In genomic region chr11:117193130-117194020, GRCh38 we compare ENCODE assay signal across 30 cellular contexts. TPM values are rescaled to one million over a fixed set of nuclear protein-coding genes. Genes with fewer than 3 reads are reported as not detected.
A peak's percentile ranks its signal among the peaks of the same experiment; 100 is the strongest.
DNase-seq lines count a peak whose midpoint lies in the region; ATAC-seq lines count a peak whose summit lies in the region.
"Had no signal": no experiment of that assay in that cellular context is flagged by ENCODE, and none has a peak within 500 bp of the region (broad histone marks: within the 10 kb centered on the region; RNA-seq: fewer than 3 reads in every experiment).

No MANE protein-coding gene starts in this region.

- intact Hi-C loops in aorta (cut with DNase I): no loop called here

- no peaks in the 10 kb centered on the region for H3K9me3 Mint-ChIP-seq in stimulated activated naive CD8-positive, alpha-beta T cell treated with anti-CD3 and anti-CD28 coated beads, Interleukin-15, amount 100 ng/mL, for 72 hours
- H3K9me3 Mint-ChIP-seq in T-cell (no peaks in the 10 kb centered on the region), memory B cell (no peaks in the 10 kb centered on the region)
- H3K9me3 Mint-ChIP-seq: CD4-positive, CD25-positive, alpha-beta regulatory T cell; endodermal cell; neural progenitor cell had no signal

- ATAC-seq in stimulated activated naive CD8-positive, alpha-beta T cell treated with anti-CD3 and anti-CD28 coated beads, Interleukin-15, amount 100 ng/mL, for 72 hours: no peak
- ATAC-seq in stimulated activated naive CD8-positive, alpha-beta T cell treated with anti-CD3 and anti-CD28 coated beads, Interleukin-15, Interleukin-2, amounts not matched to agents 100 U/mL and 50 U/mL, for 24 hours: no peak
- ATAC-seq in T-cell (replicated peaks in 1 of 4) (no peak), memory B cell (ENCODE audit: low read depth) (no peak), aorta (ENCODE audit: low FRiP score) (no peak)
- ATAC-seq: foreskin keratinocyte, heart left ventricle, sciatic nerve had no signal

- H3K36me3 ChIP-seq in aorta (ENCODE audit: control insufficient read depth in 1 of 2, insufficient read depth in 2 of 2, low read length in 1 of 2): peaks cover 0 to 2% of the 10 kb centered on the region in 2 donors
- H3K36me3 ChIP-seq: neural progenitor cell, SJSA1, uterus had no signal

- POLR2A ChIA-PET in T-cell (lab: Charles Lee): no interaction called here

- peak overlapping the region; percentile 52 to 85 for H3K27ac Mint-ChIP-seq in stimulated activated naive CD8-positive, alpha-beta T cell treated with anti-CD3 and anti-CD28 coated beads, Interleukin-15, amount 100 ng/mL, for 72 hours
- H3K27ac Mint-ChIP-seq in T-cell (peak overlapping the region; percentile 8 to 52), memory B cell (peak overlapping the region; percentile 87)
- H3K27ac Mint-ChIP-seq: endodermal cell had no signal

- H3K4me1 Mint-ChIP-seq in stimulated activated naive CD8-positive, alpha-beta T cell treated with anti-CD3 and anti-CD28 coated beads, Interleukin-15, amount 100 ng/mL, for 72 hours: peaks cover 14% of the 10 kb centered on the region
- H3K4me1 Mint-ChIP-seq in T-cell (peaks cover 0 to 11% (median 6%) of the 10 kb centered on the region in 3 donors), memory B cell (peaks cover 32% of the 10 kb centered on the region)

- no peak for DNase-seq in stimulated activated naive CD8-positive, alpha-beta T cell treated with anti-CD3 and anti-CD28 coated beads, Interleukin-15, amount 100 ng/mL, for 72 hours
- DNase-seq in stimulated activated naive CD8-positive, alpha-beta T cell treated with anti-CD3 and anti-CD28 coated beads, Interleukin-15, Interleukin-2, amounts not matched to agents 100 U/mL and 50 U/mL, for 24 hours: no peak
- no peak for DNase-seq in T-cell
- no peak for DNase-seq in memory B cell (ENCODE audit: low spot score in 2 of 2)
- DNase-seq in aorta: peak; percentile 47 to 65
- DNase-seq in nucleus accumbens (lab: John Stamatoyannopoulos, UW): no peak
- no peak for DNase-seq in COR-L47 (lab: John Stamatoyannopoulos, UW)
- no peak for DNase-seq in NCI-H69 (lab: John Stamatoyannopoulos, UW)
- DNase-seq: activated CD4-positive, alpha-beta T cell treated with anti-CD3 and anti-CD28 coated beads for 1 hour; activated gamma-delta T cell treated with Interleukin-2 at 50 U/mL for 16 hours; activated T-cell treated with anti-CD3 and anti-CD28 coated beads for 4 hours; CD4-positive, CD25-positive, alpha-beta regulatory T cell; cortex of kidney; DMS 273 treated with DMSO at 0.1 percent for 48 hours; endodermal cell; foreskin keratinocyte; GM23248; kidney glomerular epithelial cell; mammary epithelial cell; NCI-H2029; stimulated activated CD4-positive, alpha-beta T cell treated with anti-CD3 and anti-CD28 coated beads, Interleukin-4, amount 100 ng/mL, for 24 hours; stimulated activated naive CD4-positive, alpha-beta T cell; testis had no signal

- no peaks in the 10 kb centered on the region for H3K9me3 ChIP-seq in aorta (ENCODE audit: control insufficient read depth, low read length)
- H3K9me3 ChIP-seq: esophagus muscularis mucosa, heart left ventricle, prostate gland, SJSA1, testis, uterus had no signal

- H3K4me3 Mint-ChIP-seq in stimulated activated naive CD8-positive, alpha-beta T cell treated with anti-CD3 and anti-CD28 coated beads, Interleukin-15, amount 100 ng/mL, for 72 hours: no peak overlapping the region
- H3K4me3 Mint-ChIP-seq in T-cell (no peak overlapping the region), memory B cell (no peak overlapping the region)
- H3K4me3 Mint-ChIP-seq: CD4-positive, CD25-positive, alpha-beta regulatory T cell; endodermal cell; neural progenitor cell had no signal

- H3K36me3 Mint-ChIP-seq in T-cell (peaks cover 18% of the 10 kb centered on the region), memory B cell (peaks cover 37% of the 10 kb centered on the region)

- H3K4me3 ChIP-seq in aorta (ENCODE audit: low read length in 2 of 2): no peak overlapping the region
- H3K4me3 ChIP-seq: esophagus muscularis mucosa, GM23248, heart left ventricle, neural progenitor cell, prostate gland, SJSA1, testis, uterus had no signal

- H3K27ac ChIP-seq in aorta (ENCODE audit: low read depth in 1 of 2, low read length in 2 of 2): no peak overlapping the region
- H3K27ac ChIP-seq: foreskin keratinocyte, GM23248, heart left ventricle, neural progenitor cell, SJSA1, testis, uterus had no signal

- no peaks in the 10 kb centered on the region for H3K27me3 Mint-ChIP-seq in stimulated activated naive CD8-positive, alpha-beta T cell treated with anti-CD3 and anti-CD28 coated beads, Interleukin-15, amount 100 ng/mL, for 72 hours
- H3K27me3 Mint-ChIP-seq in T-cell (no peaks in the 10 kb centered on the region), memory B cell (no peaks in the 10 kb centered on the region)
- H3K27me3 Mint-ChIP-seq: CD4-positive, CD25-positive, alpha-beta regulatory T cell had no signal

- 94% methylated on average over 15 of the region's 15 CpGs for WGBS in aorta, 2 donors

- H3K4me1 ChIP-seq in aorta (ENCODE audit: control insufficient read depth in 1 of 2, insufficient read depth in 2 of 2, low read length in 2 of 2): no peaks in the 10 kb centered on the region
- H3K4me1 ChIP-seq: uterus had no signal

- H3K27me3 ChIP-seq in aorta (ENCODE audit: control insufficient read depth in 1 of 2, insufficient read depth in 2 of 2, low read length in 1 of 2): no peaks in the 10 kb centered on the region
- H3K27me3 ChIP-seq: esophagus muscularis mucosa, foreskin keratinocyte, heart left ventricle, neural progenitor cell, SJSA1, testis, uterus had no signal

- CTCF ChIA-PET in T-cell (lab: Charles Lee): no interaction called here

RNA-seq across cellular contexts. Expression of gene TAGLN, which starts 5.8 kb away (rescaled TPM):
- 10 to 100 TPM in 4 of 5 donors, 1 to 10 TPM in 1; 8.5 to 19.7 (median 13.4) TPM for total RNA-seq in T-cell
- over 10,000 TPM in 1 of 2 donors, 1,000 to 10,000 TPM in 1; 4,857 to 10,188 TPM for total RNA-seq in aorta
- over 10,000 TPM; 12,625 to 13,815 TPM for polyA plus RNA-seq in aorta

RNA-seq across cellular contexts. Expression of gene SIDT2, which starts 14.8 kb away (rescaled TPM):
- total RNA-seq in T-cell (100 to 1,000 TPM in 2 of 5 donors, 10 to 100 TPM in 3; 46.3 to 110 (median 59.5) TPM), aorta (10 to 100 TPM; 51.2 to 81.3 TPM)
- polyA plus RNA-seq in aorta: 10 to 100 TPM; 10.4 to 62.9 TPM

RNA-seq across cellular contexts. Expression of gene PCSK7, which starts 38.5 kb away (rescaled TPM):
- 100 to 1,000 TPM; 300 to 368 (median 336) TPM for total RNA-seq in T-cell
- total RNA-seq in aorta: 10 to 100 TPM; 52.8 to 71.5 TPM
- 10 to 100 TPM; 23.5 to 57.0 TPM for polyA plus RNA-seq in aorta

RNA-seq across cellular contexts. Expression of gene RNF214, which starts 39.1 kb away (rescaled TPM):
- total RNA-seq in T-cell: 10 to 100 TPM; 21.6 to 31.7 (median 30.5) TPM
- 10 to 100 TPM; 27.2 to 32.7 TPM for total RNA-seq in aorta
- 10 to 100 TPM; 10.9 to 16.7 TPM for polyA plus RNA-seq in aorta

RNA-seq across cellular contexts. Expression of gene PAFAH1B2, which starts 49.3 kb away (rescaled TPM):
- total RNA-seq in T-cell (10 to 100 TPM; 44.1 to 55.9 (median 55.6) TPM), aorta (10 to 100 TPM; 69.9 to 73.5 TPM)
- 10 to 100 TPM; 18.2 to 20.5 TPM for polyA plus RNA-seq in aorta

Comparison
In these comparisons a context has a peak if more than half of its experiments do, and no peak if none do; other contexts are left out.
1. DNase-seq: peak in aorta (2 of 2); none in stimulated activated naive CD8-positive, alpha-beta T cell treated with anti-CD3 and anti-CD28 coated beads, Interleukin-15, amount 100 ng/mL, for 72 hours (0 of 2), stimulated activated naive CD8-positive, alpha-beta T cell treated with anti-CD3 and anti-CD28 coated beads, Interleukin-15, Interleukin-2, amounts not matched to agents 100 U/mL and 50 U/mL, for 24 hours (single experiment), T-cell (0 of 34), memory B cell (0 of 2), nucleus accumbens (0 of 56), COR-L47 (single experiment) and NCI-H69 (single experiment).
2. H3K27ac Mint-ChIP-seq: peak in every context shown above with its lines; median percentile 87 in memory B cell; 68 in stimulated activated naive CD8-positive, alpha-beta T cell treated with anti-CD3 and anti-CD28 coated beads, Interleukin-15, amount 100 ng/mL, for 72 hours; 30 in T-cell.
3. RNA of gene TAGLN, which starts 5.8 kb away (total RNA-seq): 4,857 to 10,188 TPM in aorta; 8.5 to 19.7 TPM in T-cell; every median in the first group is over 100 times any median in the second.
4. RNA of gene PCSK7, which starts 38.5 kb away (total RNA-seq): 300 to 368 TPM in T-cell; 52.8 to 71.5 TPM in aorta; every median in the first group is over 4 times any median in the second.